In genomic region chr10:58919927-58920654, GRCh38 we compare ENCODE assay signal across 10 cellular contexts.
DNase-seq lines count a peak whose midpoint lies in the region; ATAC-seq and TF ChIP-seq lines count a peak whose summit lies in the region.
"Had no signal": no experiment of that assay in that cellular context is flagged by ENCODE, and none has a peak within 500 bp of the region (broad histone marks: within the 10 kb centered on the region; RNA-seq: fewer than 3 reads in every experiment).

No MANE protein-coding gene starts in this region.

- no peak overlapping the region for H3K4me3 ChIP-seq in astrocyte of the spinal cord (ENCODE audit: low read depth, low read length)
- H3K4me3 ChIP-seq in mesodermal cell (ENCODE audit: extremely low read depth, insufficient read depth, low read length, poor library complexity, severe bottlenecking), result no peak overlapping the region

- in situ Hi-C loops in Caki2 (cut with HindIII; ENCODE audit: low pct_unique_long_range_greater_than_20kb, low sequenced_read_pairs), result no loop called here
- in situ Hi-C loops in astrocyte of the spinal cord (cut with HindIII; ENCODE audit: low sequenced_read_pairs), result no loop called here

- H3K4me1 ChIP-seq in mesodermal cell (ENCODE audit: control insufficient read depth, insufficient read depth, low read length, poor library complexity, severe bottlenecking), result peaks cover 21% of the 10 kb centered on the region

- ATAC-seq in GM18858 (IDR thresholded peaks at IDR 0.05; ENCODE audit: unreplicated experiment) (no peak), HG03175 (IDR thresholded peaks at IDR 0.05; ENCODE audit: unreplicated experiment) (no peak)
- ATAC-seq: activated T-cell treated with anti-CD3 and anti-CD28 coated beads, Interleukin-2, amount 50 U/mL, for 72 hours had no signal

- DNase-seq in Caki2 (ENCODE audit: low read depth), result peak; percentile 66
- DNase-seq in LoVo (ENCODE audit: low spot score), result peak; percentile 61
- DNase-seq in astrocyte of the spinal cord (ENCODE audit: low read depth, low spot score), result peak; percentile 94
- DNase-seq in nucleus accumbens (lab: John Stamatoyannopoulos, UW), result no peak
- DNase-seq in MV-4-11 (lab: John Stamatoyannopoulos, UW), result no peak
- DNase-seq: activated T-cell treated with anti-CD3 and anti-CD28 coated beads, Interleukin-2, amount 50 U/mL, for 72 hours; KBM-7 had no signal

- WGBS in mesodermal cell (ENCODE audit: insufficient coverage in 2 of 2), 2 experiments, result 0 to 47% methylated on average over 1 to 3 of the region's 3 CpGs

- no peak for TF ChIP-seq CTCF in astrocyte of the spinal cord (IDR thresholded peaks at IDR 0.05; ENCODE audit: low read depth, low read length)

- no peaks in the 10 kb centered on the region for H3K9me3 ChIP-seq in mesodermal cell (ENCODE audit: control insufficient read depth, low read length)

- peak overlapping the region; percentile 77 for H3K27ac ChIP-seq in mesodermal cell (ENCODE audit: low read depth, low read length, severe bottlenecking)

- H3K36me3 ChIP-seq in mesodermal cell (ENCODE audit: control insufficient read depth, insufficient read depth, low read length), result no peaks in the 10 kb centered on the region

Comparison
In these comparisons a context has a peak if more than half of its experiments do, and no peak if none do; other contexts are left out.
1. DNase-seq: peak in Caki2 (single experiment), LoVo (single experiment) and astrocyte of the spinal cord (single experiment); none in nucleus accumbens (0 of 56) and MV-4-11 (single experiment).